12 cellular contexts compared by ENCODE assay signal in the genomic region with DNA sequence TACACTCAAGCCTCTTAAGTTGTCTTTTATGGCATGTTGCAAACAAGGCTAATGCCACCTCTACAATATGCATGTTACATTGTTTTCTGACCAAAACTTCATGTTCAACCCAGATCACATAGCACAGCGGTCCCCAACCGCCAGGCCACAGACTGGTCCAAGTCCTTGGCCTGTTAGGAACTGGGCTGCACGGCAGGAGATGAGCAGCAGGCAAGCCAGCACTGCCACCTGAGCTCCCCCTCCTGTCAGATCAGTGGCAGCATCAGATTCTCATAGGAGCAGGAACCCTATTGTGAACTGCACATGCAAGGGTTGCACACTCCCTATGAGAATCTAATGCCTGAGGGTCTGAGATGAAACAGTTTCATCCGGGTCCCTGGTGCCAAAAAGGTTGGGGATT.
DNase-seq lines count a peak whose midpoint lies in the region; ATAC-seq and TF ChIP-seq lines count a peak whose summit lies in the region.
"Had no signal": no experiment of that assay in that cellular context is flagged by ENCODE, and none has a peak within 500 bp of the region (broad histone marks: within the 10 kb centered on the region; RNA-seq: fewer than 3 reads in every experiment).

No MANE protein-coding gene starts in this region.

- POLR2A ChIA-PET in SK-N-SH (lab: Yijun Ruan, JAX), result no interaction called here

- peaks cover 11 to 20% of the 10 kb centered on the region in 2 experiments for H3K4me1 Mint-ChIP-seq in H9

- DNase-seq in DMS53 treated with DMSO at 0.1 percent for 48 hours (lab: John Stamatoyannopoulos, UW; ENCODE audit: unreplicated experiment) (peak; percentile 23), H9 (peak; percentile 57), SK-N-SH (no peak), left colon (no peak), NCI-H1105 treated with DMSO at 0.1 percent for 48 hours (lab: John Stamatoyannopoulos, UW) (no peak), Kasumi-1 (lab: John Stamatoyannopoulos, UW) (no peak)
- DNase-seq: aorta, NCI-H1092 treated with DMSO at 0.1 percent for 48 hours, Peyer's patch had no signal

- no peak overlapping the region for H3K4me3 Mint-ChIP-seq in H9

- H3K27me3 Mint-ChIP-seq in H9 (ENCODE audit: low read depth), result no peaks in the 10 kb centered on the region

- H3K9me3 ChIP-seq in H9 (ENCODE audit: control insufficient read depth, low read depth, low read length) (no peaks in the 10 kb centered on the region), SK-N-SH (no peaks in the 10 kb centered on the region)
- H3K9me3 ChIP-seq: Peyer's patch had no signal

- no peaks in the 10 kb centered on the region for H3K36me3 Mint-ChIP-seq in H9 (ENCODE audit: insufficient read depth in 1 of 3, low read depth in 3 of 3)

- ATAC-seq in left colon (peak; percentile 49), GM21576 (IDR thresholded peaks at IDR 0.05; ENCODE audit: unreplicated experiment) (no peak), GM21360 (IDR thresholded peaks at IDR 0.05; ENCODE audit: unreplicated experiment) (no peak)

- H3K4ac ChIP-seq in H9 (ENCODE audit: low read depth, low read length), result no peak overlapping the region

- H4K5ac ChIP-seq in H9 (ENCODE audit: insufficient read length, low read depth, low read length), result no peak overlapping the region

- no peak overlapping the region for H3K14ac ChIP-seq in H9 (ENCODE audit: insufficient read depth, low read length)

- H3K18ac ChIP-seq in H9 (ENCODE audit: insufficient read length, low read depth, low read length), result no peak overlapping the region

- CTCF ChIA-PET in SK-N-SH (lab: Yijun Ruan, JAX), result interaction anchor here (1.1 kb wide), 1 partner anchor 10 kb away, joined by 4 read pairs; no protein-coding TSS in a partner anchor

- no peak overlapping the region for H3K56ac ChIP-seq in H9 (ENCODE audit: insufficient read length, low read depth, low read length)

- no peak for TF ChIP-seq EP300 in SK-N-SH (IDR thresholded peaks at IDR 0.05; ENCODE audit: borderline replicate concordance in 1 of 2, low read depth in 1 of 2, low read length in 1 of 2)

- no peaks in the 10 kb centered on the region for H3K79me2 ChIP-seq in H9 (ENCODE audit: insufficient read depth, low read length)
- H3K79me2 ChIP-seq in SK-N-SH (ENCODE audit: insufficient read depth), result no peaks in the 10 kb centered on the region

- no peak overlapping the region for H2BK5ac ChIP-seq in H9 (ENCODE audit: insufficient read length, low read length)

- no peaks in the 10 kb centered on the region for H3F3A ChIP-seq in SK-N-SH (replicated peaks; ENCODE audit: insufficient read depth)

- no peaks in the 10 kb centered on the region for H3K79me1 ChIP-seq in H9 (ENCODE audit: insufficient read depth, low read depth, low read length, poor library complexity, severe bottlenecking)

- H2BK20ac ChIP-seq in H9 (ENCODE audit: low read depth, low read length, poor library complexity, severe bottlenecking), result no peak overlapping the region

- no peak overlapping the region for H4K8ac ChIP-seq in H9 (replicated peaks; ENCODE audit: insufficient read length, low read depth, low read length)

- H2BK120ac ChIP-seq in H9 (ENCODE audit: low read depth, low read length, poor library complexity, severe bottlenecking), result no peak overlapping the region

- no peak overlapping the region for H2BK15ac ChIP-seq in H9 (ENCODE audit: low read depth, low read length)

- H2AFZ ChIP-seq in H9 (ENCODE audit: low read length), result no peak overlapping the region
- no peak overlapping the region for H2AFZ ChIP-seq in SK-N-SH (ENCODE audit: low read depth)

- H2AK5ac ChIP-seq in H9 (ENCODE audit: insufficient read length, low read length), result no peak overlapping the region

- intact Hi-C loops in left colon (cut with DNase I, micrococcal nuclease), result no loop called here

- no peaks in the 10 kb centered on the region for H3K9me2 ChIP-seq in SK-N-SH

- peak overlapping the region in 1 of 3 experiments; percentile 16; a peak in 1 of 7 replicates for H3K27ac Mint-ChIP-seq in H9

- H3K4me3 ChIP-seq in SK-N-SH (ENCODE audit: low read depth in 2 of 2, low read length in 1 of 2), result no peak overlapping the region
- H3K4me3 ChIP-seq: Peyer's patch had no signal

- no peaks in the 10 kb centered on the region for H3K9me3 Mint-ChIP-seq in H9

- H3T11ph ChIP-seq in H9 (ENCODE audit: low read length), result no peak overlapping the region

- TF ChIP-seq CTCF in H9 (conservative IDR thresholded peaks at IDR 0.05) (peak; percentile 57), SK-N-SH (IDR thresholded peaks at IDR 0.05) (peak; percentile 18; the same call in 1 of the 2 replicates)

- no peak overlapping the region for H4K91ac ChIP-seq in H9 (ENCODE audit: insufficient read length, low read depth, low read length)

- no peak overlapping the region for H3K27ac ChIP-seq in H9 (ENCODE audit: insufficient read length, low read depth, low read length)
- no peak overlapping the region for H3K27ac ChIP-seq in SK-N-SH (ENCODE audit: low read depth in 2 of 2, low read length in 1 of 2)
- H3K27ac ChIP-seq: HL-60, Peyer's patch had no signal

- H3K9ac ChIP-seq in H9 (ENCODE audit: extremely low read depth, insufficient read length, low read length), result no peak overlapping the region
- no peak overlapping the region for H3K9ac ChIP-seq in SK-N-SH

- no peak overlapping the region for H2BK12ac ChIP-seq in H9 (ENCODE audit: insufficient read length, low read depth, low read length)

- no CpG with 5 or more reads among the region's 4 CpGs for WGBS in H9 (ENCODE audit: extremely low coverage, insufficient read length, low lambda C conversion rate)
- 48% methylated on average over 4 of the region's 4 CpGs for WGBS in SK-N-SH (ENCODE audit: low lambda C conversion rate)

- no peaks in the 10 kb centered on the region for H4K20me1 ChIP-seq in H9 (ENCODE audit: control insufficient read depth, insufficient read depth, insufficient read length)
- no peaks in the 10 kb centered on the region for H4K20me1 ChIP-seq in SK-N-SH (ENCODE audit: insufficient read depth)

- H3K4me1 ChIP-seq in H9 (ENCODE audit: insufficient read depth, low read length) (peaks cover 2% of the 10 kb centered on the region; the same call in 1 of the 2 replicates), SK-N-SH (ENCODE audit: control insufficient read depth in 1 of 2, insufficient read depth in 2 of 2, low read depth in 1 of 2, low read length in 1 of 2) (no peaks in the 10 kb centered on the region)
- H3K4me1 ChIP-seq: Peyer's patch had no signal

- H3K23me2 ChIP-seq in H9 (ENCODE audit: insufficient read length, low read depth, low read length, poor library complexity, severe bottlenecking), result no peaks in the 10 kb centered on the region

- H3K27me3 ChIP-seq in H9 (ENCODE audit: insufficient read depth, low read length) (no peaks in the 10 kb centered on the region), SK-N-SH (ENCODE audit: insufficient read depth) (no peaks in the 10 kb centered on the region)
- H3K27me3 ChIP-seq: Peyer's patch had no signal

- no peaks in the 10 kb centered on the region for H3K36me3 ChIP-seq in SK-N-SH (replicated peaks in 1 of 2; ENCODE audit: control insufficient read depth in 1 of 2, insufficient read depth in 2 of 2, low read length in 1 of 2)
- H3K36me3 ChIP-seq: Peyer's patch had no signal

- H3K4me2 ChIP-seq in H9 (ENCODE audit: insufficient read depth, insufficient read length, low read length) (no peak overlapping the region), SK-N-SH (no peak overlapping the region)

- H3K23ac ChIP-seq in H9 (ENCODE audit: insufficient read length, low read depth, low read length), result no peak overlapping the region

- TF ChIP-seq RAD21 in SK-N-SH (IDR thresholded peaks at IDR 0.05; ENCODE audit: low read length), result no peak

TF ChIP-seq in SK-N-SH, 30 proteins besides CTCF, POLR2A, EP300 and RAD21:
- TF ChIP-seq, protein P1, sequence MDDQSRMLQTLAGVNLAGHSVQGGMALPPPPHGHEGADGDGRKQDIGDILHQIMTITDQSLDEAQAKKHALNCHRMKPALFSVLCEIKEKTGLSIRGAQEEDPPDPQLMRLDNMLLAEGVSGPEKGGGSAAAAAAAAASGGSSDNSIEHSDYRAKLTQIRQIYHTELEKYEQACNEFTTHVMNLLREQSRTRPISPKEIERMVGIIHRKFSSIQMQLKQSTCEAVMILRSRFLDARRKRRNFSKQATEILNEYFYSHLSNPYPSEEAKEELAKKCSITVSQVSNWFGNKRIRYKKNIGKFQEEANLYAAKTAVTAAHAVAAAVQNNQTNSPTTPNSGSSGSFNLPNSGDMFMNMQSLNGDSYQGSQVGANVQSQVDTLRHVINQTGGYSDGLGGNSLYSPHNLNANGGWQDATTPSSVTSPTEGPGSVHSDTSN (IDR thresholded peaks at IDR 0.05), result no peak
- TF ChIP-seq, protein P2, sequence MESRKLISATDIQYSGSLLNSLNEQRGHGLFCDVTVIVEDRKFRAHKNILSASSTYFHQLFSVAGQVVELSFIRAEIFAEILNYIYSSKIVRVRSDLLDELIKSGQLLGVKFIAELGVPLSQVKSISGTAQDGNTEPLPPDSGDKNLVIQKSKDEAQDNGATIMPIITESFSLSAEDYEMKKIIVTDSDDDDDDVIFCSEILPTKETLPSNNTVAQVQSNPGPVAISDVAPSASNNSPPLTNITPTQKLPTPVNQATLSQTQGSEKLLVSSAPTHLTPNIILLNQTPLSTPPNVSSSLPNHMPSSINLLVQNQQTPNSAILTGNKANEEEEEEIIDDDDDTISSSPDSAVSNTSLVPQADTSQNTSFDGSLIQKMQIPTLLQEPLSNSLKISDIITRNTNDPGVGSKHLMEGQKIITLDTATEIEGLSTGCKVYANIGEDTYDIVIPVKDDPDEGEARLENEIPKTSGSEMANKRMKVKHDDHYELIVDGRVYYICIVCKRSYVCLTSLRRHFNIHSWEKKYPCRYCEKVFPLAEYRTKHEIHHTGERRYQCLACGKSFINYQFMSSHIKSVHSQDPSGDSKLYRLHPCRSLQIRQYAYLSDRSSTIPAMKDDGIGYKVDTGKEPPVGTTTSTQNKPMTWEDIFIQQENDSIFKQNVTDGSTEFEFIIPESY (IDR thresholded peaks at IDR 0.05; ENCODE audit: borderline replicate concordance, low read depth), result no peak
- no peak for TF ChIP-seq GATA2 (CRISPR knock-in tag; IDR thresholded peaks at IDR 0.05)
- TF ChIP-seq JUND (IDR thresholded peaks at IDR 0.05), result no peak
- TF ChIP-seq GABPA (IDR thresholded peaks at IDR 0.05; ENCODE audit: low read depth), result no peak
- TF ChIP-seq FOXJ3 (CRISPR knock-in tag; IDR thresholded peaks at IDR 0.05), result no peak
- TF ChIP-seq, protein P3, sequence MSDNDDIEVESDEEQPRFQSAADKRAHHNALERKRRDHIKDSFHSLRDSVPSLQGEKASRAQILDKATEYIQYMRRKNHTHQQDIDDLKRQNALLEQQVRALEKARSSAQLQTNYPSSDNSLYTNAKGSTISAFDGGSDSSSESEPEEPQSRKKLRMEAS (IDR thresholded peaks at IDR 0.05; ENCODE audit: low read depth), result no peak
- TF ChIP-seq NRF1 (IDR thresholded peaks at IDR 0.05; ENCODE audit: low read depth, low read length), result no peak
- no peak for TF ChIP-seq FOXM1 (IDR thresholded peaks at IDR 0.05; ENCODE audit: low read depth)

Comparison
In these comparisons a context has a peak if more than half of its experiments do, and no peak if none do; other contexts are left out.
1. DNase-seq: peak in DMS53 treated with DMSO at 0.1 percent for 48 hours (single experiment) and H9 (single experiment); none in SK-N-SH (single experiment), left colon (0 of 2), NCI-H1105 treated with DMSO at 0.1 percent for 48 hours (single experiment) and Kasumi-1 (0 of 2).